In genomic region chr1:84585803-84586202, GRCh38 we compare ENCODE assay signal across 2 cellular contexts.
TF ChIP-seq lines count a peak whose summit lies in the region.

No MANE protein-coding gene starts in this region.

TF ChIP-seq in GM23338, 12 proteins besides CTCF, POLR2A, EP300 and RAD21:
- TF ChIP-seq ZNF114 (CRISPR knock-in tag; IDR thresholded peaks at IDR 0.05): no peak
- no peak for TF ChIP-seq ETS1 (IDR thresholded peaks at IDR 0.05)
- no peak for TF ChIP-seq NANOG (IDR thresholded peaks at IDR 0.05; ENCODE audit: borderline replicate concordance)
- no peak for TF ChIP-seq ZNF462 (CRISPR knock-in tag; IDR thresholded peaks at IDR 0.05)
- no peak for TF ChIP-seq REST (IDR thresholded peaks at IDR 0.05; ENCODE audit: unreplicated experiment)
- no peak for TF ChIP-seq CREB1 (CRISPR knock-in tag; IDR thresholded peaks at IDR 0.05; ENCODE audit: low read depth)
- TF ChIP-seq STAT1 (IDR thresholded peaks at IDR 0.05; ENCODE audit: unreplicated experiment): no peak
- TF ChIP-seq EZH2phosphoT487 (IDR thresholded peaks at IDR 0.05; ENCODE audit: unreplicated experiment): no peak
- TF ChIP-seq ZNF331 (CRISPR knock-in tag; IDR thresholded peaks at IDR 0.05; ENCODE audit: low read depth): no peak

TF ChIP-seq in IMR-90, 13 proteins besides CTCF, POLR2A, EP300 and RAD21:
- TF ChIP-seq MXI1 (IDR thresholded peaks at IDR 0.05; ENCODE audit: borderline replicate concordance, low read depth, low read length) (no peak), CHD1 (IDR thresholded peaks at IDR 0.05; ENCODE audit: low read depth, low read length) (no peak), NFE2L2 (IDR thresholded peaks at IDR 0.05; ENCODE audit: low read depth, low read length) (no peak), ELK1 (IDR thresholded peaks at IDR 0.05; ENCODE audit: borderline replicate concordance, low read depth, low read length) (no peak), RFX5 (IDR thresholded peaks at IDR 0.05; ENCODE audit: low read depth, low read length) (no peak), MAZ (IDR thresholded peaks at IDR 0.05; ENCODE audit: borderline replicate concordance, low read depth, low read length) (no peak), BHLHE40 (IDR thresholded peaks at IDR 0.05; ENCODE audit: low read depth, low read length) (no peak), SMC3 (IDR thresholded peaks at IDR 0.05; ENCODE audit: low read depth, low read length) (no peak), MAFK (IDR thresholded peaks at IDR 0.05; ENCODE audit: low read depth, low read length) (no peak), FOS (IDR thresholded peaks at IDR 0.05; ENCODE audit: low read depth, low read length) (no peak), RCOR1 (IDR thresholded peaks at IDR 0.05; ENCODE audit: insufficient replicate concordance, low read length) (no peak), USF2 (IDR thresholded peaks at IDR 0.05; ENCODE audit: low read depth, low read length) (no peak), CEBPB (IDR thresholded peaks at IDR 0.05; ENCODE audit: low read depth, low read length) (no peak)
